1 cellular context compared by ENCODE assay signal in genomic region chr16:21508661-21509432, GRCh38.
TF ChIP-seq lines count a peak whose summit lies in the region.

No MANE protein-coding gene starts in this region.

TF ChIP-seq in HepG2, 621 proteins besides CTCF, POLR2A, EP300 and RAD21 (continued from another document):
- 0 out of 2 replicates have a peak, but pooled peaks have one; percentile 2 for TF ChIP-seq SIN3A (IDR thresholded peaks at IDR 0.05; ENCODE audit: borderline replicate concordance, low read depth, low read length)
- TF ChIP-seq ZBTB25 (CRISPR knock-in tag; IDR thresholded peaks at IDR 0.05), result peak; percentile 25; the same call in 1 of the 2 replicates
- 0 out of 2 replicates have a peak, but pooled peaks have one; percentile 5 for TF ChIP-seq ZBTB1 (CRISPR knock-in tag; IDR thresholded peaks at IDR 0.05; ENCODE audit: borderline replicate concordance)
- TF ChIP-seq ZNF10 (CRISPR knock-in tag; IDR thresholded peaks at IDR 0.05; ENCODE audit: borderline replicate concordance, low read depth), result 0 out of 2 replicates have a peak, but pooled peaks have one; percentile 5
- TF ChIP-seq HMGXB3 (CRISPR knock-in tag; IDR thresholded peaks at IDR 0.05; ENCODE audit: borderline replicate concordance), result 0 out of 2 replicates have a peak, but pooled peaks have one; percentile 4
- 0 out of 2 replicates have a peak, but pooled peaks have one; percentile 44 for TF ChIP-seq MLX (CRISPR knock-in tag; IDR thresholded peaks at IDR 0.05)
- peak; percentile 98 for TF ChIP-seq ZBTB33 (CRISPR knock-in tag; IDR thresholded peaks at IDR 0.05)
- peak; percentile 40; the same call in 1 of the 2 replicates for TF ChIP-seq MED1 (CRISPR knock-in tag; IDR thresholded peaks at IDR 0.05)
- TF ChIP-seq HOMEZ (CRISPR knock-in tag; IDR thresholded peaks at IDR 0.05; ENCODE audit: low read depth), result 0 out of 2 replicates have a peak, but pooled peaks have one; percentile 7
- 0 out of 2 replicates have a peak, but pooled peaks have one; percentile 13 for TF ChIP-seq ELF1 (CRISPR knock-in tag; IDR thresholded peaks at IDR 0.05)
- 0 out of 2 replicates have a peak, but pooled peaks have one; percentile 73 for TF ChIP-seq THAP8 (CRISPR knock-in tag; IDR thresholded peaks at IDR 0.05; ENCODE audit: borderline replicate concordance)
- 0 out of 2 replicates have a peak, but pooled peaks have one; percentile 6 for TF ChIP-seq ZNF205 (CRISPR knock-in tag; IDR thresholded peaks at IDR 0.05)
- TF ChIP-seq CBX5 (CRISPR knock-in tag; IDR thresholded peaks at IDR 0.05; ENCODE audit: borderline replicate concordance), result peak; percentile 42; the same call in 1 of the 2 replicates
- 0 out of 2 replicates have a peak, but pooled peaks have one; percentile 24 for TF ChIP-seq ELK4 (CRISPR knock-in tag; IDR thresholded peaks at IDR 0.05; ENCODE audit: borderline replicate concordance)
- 0 out of 2 replicates have a peak, but pooled peaks have one; percentile 37 for TF ChIP-seq ZNF446 (CRISPR knock-in tag; IDR thresholded peaks at IDR 0.05)
- TF ChIP-seq KMT2A (CRISPR knock-in tag; IDR thresholded peaks at IDR 0.05), result 0 out of 2 replicates have a peak, but pooled peaks have one; percentile 6
- 0 out of 2 replicates have a peak, but pooled peaks have one; percentile 9 for TF ChIP-seq TRAFD1 (CRISPR knock-in tag; IDR thresholded peaks at IDR 0.05; ENCODE audit: borderline replicate concordance)
- 0 out of 2 replicates have a peak, but pooled peaks have one; percentile 8 for TF ChIP-seq PATZ1 (CRISPR knock-in tag; IDR thresholded peaks at IDR 0.05)
- TF ChIP-seq EEA1 (CRISPR knock-in tag; IDR thresholded peaks at IDR 0.05; ENCODE audit: borderline replicate concordance), result peak; percentile 10; the same call in 1 of the 2 replicates
- TF ChIP-seq ATF7-NPFF (CRISPR knock-in tag; IDR thresholded peaks at IDR 0.05; ENCODE audit: low read depth), result 0 out of 2 replicates have a peak, but pooled peaks have one; percentile 10
- TF ChIP-seq THAP7 (CRISPR knock-in tag; IDR thresholded peaks at IDR 0.05), result 0 out of 2 replicates have a peak, but pooled peaks have one; percentile 43
- 0 out of 2 replicates have a peak, but pooled peaks have one; percentile 21 for TF ChIP-seq ZBTB10 (CRISPR knock-in tag; IDR thresholded peaks at IDR 0.05; ENCODE audit: borderline replicate concordance)
- peak; percentile 10; the same call in 1 of the 2 replicates for TF ChIP-seq KLF6 (CRISPR knock-in tag; IDR thresholded peaks at IDR 0.05)
- TF ChIP-seq SAFB2 (CRISPR knock-in tag; IDR thresholded peaks at IDR 0.05; ENCODE audit: borderline replicate concordance, low read depth), result 0 out of 2 replicates have a peak, but pooled peaks have one; percentile 3
- TF ChIP-seq TBX3 (IDR thresholded peaks at IDR 0.05; ENCODE audit: borderline replicate concordance), result 0 out of 2 replicates have a peak, but pooled peaks have one; percentile 9
